ENCODE assay signal across 19 cellular contexts in genomic region chr5:175815126-175815913, GRCh38. TPM values are rescaled to one million over a fixed set of nuclear protein-coding genes. Genes with fewer than 3 reads are reported as not detected.
DNase-seq lines count a peak whose midpoint lies in the region; ATAC-seq, FAIRE-seq and TF ChIP-seq lines count a peak whose summit lies in the region.
"Had no signal": no experiment of that assay in that cellular context is flagged by ENCODE, and none has a peak within 500 bp of the region (broad histone marks: within the 10 kb centered on the region; RNA-seq: fewer than 3 reads in every experiment).

No MANE protein-coding gene starts in this region.

- H3K9me3 ChIP-seq in A549: no peaks in the 10 kb centered on the region
- H3K9me3 ChIP-seq in PC-3 (ENCODE audit: low read length): no peaks in the 10 kb centered on the region
- H3K9me3 ChIP-seq in K562 (replicated peaks; ENCODE audit: control insufficient read depth, insufficient read depth, low read depth, low read length): no peaks in the 10 kb centered on the region
- no peaks in the 10 kb centered on the region for H3K9me3 ChIP-seq in osteoblast (ENCODE audit: low read depth, low read length)
- H3K9me3 ChIP-seq: BLaER1 treated with 17β-estradiol and CSF1 and Interleukin-3, amounts not matched to agents 10 nM and 100 nM; Peyer's patch had no signal

- no peak for TF ChIP-seq RAD21 in A549 (conservative IDR thresholded peaks at IDR 0.05 in 1 of 2, IDR thresholded peaks at IDR 0.05 in 1 of 2)
- TF ChIP-seq RAD21 in K562 (CRISPR knock-in tag; conservative IDR thresholded peaks at IDR 0.05 in 1 of 2, IDR thresholded peaks at IDR 0.05 in 1 of 2): no peak

- no peak for FAIRE-seq in A549 (lab: Jason Lieb, UNC)
- no peak for FAIRE-seq in K562 (lab: Jason Lieb, UNC)
- FAIRE-seq: G401.6 had no signal

- peak overlapping the region; percentile 88 to 90 for H3K27ac ChIP-seq in A549
- peak overlapping the region; percentile 87 for H3K27ac ChIP-seq in PC-3 (ENCODE audit: low read length)
- H3K27ac ChIP-seq in K562 (ENCODE audit: extremely low read depth, low read depth, low read length): no peak overlapping the region
- H3K27ac ChIP-seq in osteoblast (ENCODE audit: low read depth, low read length): no peak overlapping the region
- H3K27ac ChIP-seq: BLaER1 treated with 17β-estradiol and CSF1 and Interleukin-3, amounts not matched to agents 10 nM and 100 nM; Peyer's patch had no signal

- H2AFZ ChIP-seq in PC-3 (ENCODE audit: low read length): 0 out of 2 replicates have a peak overlapping the region, but pooled peaks have one; percentile 18
- H2AFZ ChIP-seq in K562 (ENCODE audit: low read depth, low read length): no peak overlapping the region
- H2AFZ ChIP-seq in osteoblast (ENCODE audit: low read length): peak overlapping the region; percentile 41
- H2AFZ ChIP-seq: GM23338 had no signal

- in situ Hi-C loops in K562 (cut with MboI): no loop called here

- no peak for DNase-seq in A549 (ENCODE audit: low read depth in 1 of 2, low spot score in 1 of 2)
- peak; percentile 6 for DNase-seq in PC-3
- no peak for DNase-seq in K562 (ENCODE audit: extremely low read depth in 1 of 4, low spot score in 3 of 4)
- peak; percentile 72 for DNase-seq in osteoblast (ENCODE audit: insufficient read length, low spot score, missing footprints)
- no peak for DNase-seq in islet precursor cell
- DNase-seq in stimulated activated CD4-positive, alpha-beta T cell treated with anti-CD3 and anti-CD28 coated beads, Interleukin-4, amount 100 ng/mL, for 24 hours: no peak
- DNase-seq: DND-41, Kasumi-1, NCI-H1417, NCI-H2029, NCI-H2171, NCI-H774, Peyer's patch had no signal

- no peak for TF ChIP-seq POLR2A in A549 (IDR thresholded peaks at IDR 0.05; ENCODE audit: low read length)
- TF ChIP-seq POLR2A in K562 (conservative IDR thresholded peaks at IDR 0.05): no peak

- H3K4me3 ChIP-seq in A549: no peak overlapping the region
- H3K4me3 ChIP-seq in PC-3 (ENCODE audit: low read length): no peak overlapping the region
- no peak overlapping the region for H3K4me3 ChIP-seq in K562
- H3K4me3 ChIP-seq in osteoblast (ENCODE audit: insufficient read depth, low read length): peak overlapping the region; percentile 28
- H3K4me3 ChIP-seq: BLaER1 treated with 17β-estradiol and CSF1 and Interleukin-3, amounts not matched to agents 10 nM and 100 nM; GM23338; Peyer's patch had no signal

- TF ChIP-seq EP300 in A549 (IDR thresholded peaks at IDR 0.05) (peak in 1 of 2 experiments; percentile 4; a peak in 1 of 5 replicates), K562 (IDR thresholded peaks at IDR 0.05; ENCODE audit: low read length) (no peak)

- no peaks in the 10 kb centered on the region for H3K9me2 ChIP-seq in PC-3 (replicated peaks; ENCODE audit: low read length)

- H3K4me1 ChIP-seq in A549 (peaks cover 35% of the 10 kb centered on the region), PC-3 (ENCODE audit: insufficient read depth, low read length) (peaks cover 43% of the 10 kb centered on the region), K562 (replicated peaks in 1 of 2; ENCODE audit: control insufficient read depth in 2 of 2, insufficient read depth in 2 of 2, low read length in 2 of 2) (no peaks in the 10 kb centered on the region), osteoblast (ENCODE audit: insufficient read depth, low read length) (peaks cover 6% of the 10 kb centered on the region)
- H3K4me1 ChIP-seq: BLaER1 treated with 17β-estradiol and CSF1 and Interleukin-3, amounts not matched to agents 10 nM and 100 nM; Peyer's patch had no signal

- WGBS in A549 (ENCODE audit: missing lambda C conversion rate): 81% methylated on average over 9 of the region's 9 CpGs
- whole genome bisulfite sequencing in K562 (ENCODE audit: insufficient coverage, low coverage, missing lambda C conversion rate): 9% methylated on average over 8 of the region's 9 CpGs

- peak overlapping the region; percentile 67 for H3K4me2 ChIP-seq in A549
- H3K4me2 ChIP-seq in PC-3 (ENCODE audit: low read length): peak overlapping the region; percentile 75
- no peak overlapping the region for H3K4me2 ChIP-seq in K562 (ENCODE audit: insufficient read depth, low read length)
- peak overlapping the region; percentile 65 for H3K4me2 ChIP-seq in osteoblast (ENCODE audit: insufficient read depth, low read length)
- H3K4me2 ChIP-seq: BLaER1 treated with 17β-estradiol and CSF1 and Interleukin-3, amounts not matched to agents 10 nM and 100 nM; GM23338 had no signal

- intact Hi-C loops in PC-3 (cut with micrococcal nuclease): loop anchor here (2.0 kb wide), 1 partner anchor 19 kb away; no protein-coding TSS in a partner anchor
- intact Hi-C loops in K562 (cut with micrococcal nuclease): no loop called here

- H4K20me1 ChIP-seq in PC-3 (ENCODE audit: low read length) (no peaks in the 10 kb centered on the region), K562 (replicated peaks; ENCODE audit: control insufficient read depth, insufficient read depth, low read length) (peaks cover 15% of the 10 kb centered on the region), osteoblast (ENCODE audit: insufficient read depth, low read length) (no peaks in the 10 kb centered on the region)

- POLR2A ChIA-PET in A549 (lab: Yijun Ruan, JAX) (no interaction called here), PC-3 (lab: Charles Lee; ENCODE audit: unreplicated experiment) (no interaction called here), K562 (lab: Yijun Ruan, JAX) (no interaction called here)

- H3K36me3 ChIP-seq in PC-3 (ENCODE audit: low read depth, low read length) (no peaks in the 10 kb centered on the region), K562 (ENCODE audit: control insufficient read depth, insufficient read depth, low read length) (no peaks in the 10 kb centered on the region), osteoblast (ENCODE audit: insufficient read depth, low read length) (no peaks in the 10 kb centered on the region)
- H3K36me3 ChIP-seq: BLaER1 treated with 17β-estradiol and CSF1 and Interleukin-3, amounts not matched to agents 10 nM and 100 nM; Peyer's patch had no signal

- CTCF ChIA-PET in A549 (lab: Yijun Ruan, JAX): interaction anchor here (0.7 to 1.2 kb wide), 5 partner anchors 10 to 85 kb away, joined by 3 to 6 read pairs (median 3); no protein-coding TSS in a partner anchor
- CTCF ChIA-PET in PC-3 (lab: Charles Lee): no interaction called here
- CTCF ChIA-PET in K562 (lab: Yijun Ruan, JAX; ENCODE audit: low intra/inter-chr PET ratio): no interaction called here

- ATAC-seq in A549: no peak
- ATAC-seq in PC-3: no peak
- ATAC-seq in K562: no peak; the same call in 2 of the 3 replicates
- ATAC-seq in HG02623 (IDR thresholded peaks at IDR 0.05; ENCODE audit: unreplicated experiment): no peak
- ATAC-seq in HG03280 (IDR thresholded peaks at IDR 0.05; ENCODE audit: unreplicated experiment): no peak
- ATAC-seq: GM23338 had no signal

- no peaks in the 10 kb centered on the region for H3K27me3 ChIP-seq in PC-3 (ENCODE audit: low read length)
- peaks cover 14 to 59% of the 10 kb centered on the region in 2 experiments; a peak in 3 of 5 replicates for H3K27me3 ChIP-seq in K562 (ENCODE audit: control insufficient read depth in 2 of 2, insufficient read depth in 2 of 2, low read length in 2 of 2)
- H3K27me3 ChIP-seq in osteoblast (ENCODE audit: insufficient read depth, low read length): peaks cover 4% of the 10 kb centered on the region
- H3K27me3 ChIP-seq: BLaER1 treated with 17β-estradiol and CSF1 and Interleukin-3, amounts not matched to agents 10 nM and 100 nM; Peyer's patch had no signal

- TF ChIP-seq CTCF in A549 (IDR thresholded peaks at IDR 0.05): no peak
- TF ChIP-seq CTCF in PC-3 (conservative IDR thresholded peaks at IDR 0.05; ENCODE audit: low read depth, low read length): no peak
- no peak for TF ChIP-seq CTCF in K562 (IDR thresholded peaks at IDR 0.05 in 2 of 3, conservative IDR thresholded peaks at IDR 0.05 in 1 of 3; ENCODE audit: insufficient read depth in 2 of 3, low read depth in 1 of 3, low read length in 3 of 3)
- TF ChIP-seq CTCF in osteoblast (IDR thresholded peaks at IDR 0.05; ENCODE audit: extremely low read depth, low read depth, low read length): no peak

- H3K9ac ChIP-seq in PC-3 (ENCODE audit: low read length): no peak overlapping the region
- H3K9ac ChIP-seq in K562 (ENCODE audit: insufficient read depth in 1 of 2, low read depth in 2 of 2, low read length in 2 of 2): no peak overlapping the region
- H3K9ac ChIP-seq: BLaER1 treated with 17β-estradiol and CSF1 and Interleukin-3, amounts not matched to agents 10 nM and 100 nM had no signal

- H3F3A ChIP-seq in PC-3 (ENCODE audit: low read length, unreplicated experiment): peaks cover 7% of the 10 kb centered on the region

- H3K9me1 ChIP-seq in K562 (ENCODE audit: control insufficient read depth, insufficient read depth, low read length): no peaks in the 10 kb centered on the region

- H3K79me2 ChIP-seq in PC-3 (ENCODE audit: low read length) (no peaks in the 10 kb centered on the region), K562 (ENCODE audit: control insufficient read depth, insufficient read depth, low read length) (no peaks in the 10 kb centered on the region), osteoblast (ENCODE audit: insufficient read depth, low read length) (no peaks in the 10 kb centered on the region)

- no TSS peak for BruUV-seq in PC-3 (replicated peaks; lab: Mats Ljungman, UMichigan)
- BruUV-seq in K562 (replicated peaks; lab: Mats Ljungman, UMichigan): no TSS peak

RNA-seq across cellular contexts. Expression of gene CPLX2, which starts 56.1 kb away (rescaled TPM):
- 365 and 415 TPM in 2 replicates for polyA plus RNA-seq in A549 (2011; rRNA removed)
- polyA plus RNA-seq in A549 (2012; cell fraction: cytosol; rRNA removed): 262 and 269 TPM in 2 replicates
- polyA plus RNA-seq in A549 (2012; cell fraction: nucleus; rRNA removed): 257 and 259 TPM in 2 replicates
- 360 to 395 TPM (median 360 TPM) in 3 replicates for polyA plus RNA-seq in A549 (2017; fragmentation: RNase III; extraction: RNeasy Plus Mini Kit Qiagen cat#74134 plus additional on column Dnase treatment)
- polyA minus RNA-seq in A549 (2011; rRNA and poly(A)+ RNA removed): 372 and 391 TPM in 2 replicates
- 0.26 and 0.58 TPM in 2 replicates for total RNA-seq in PC-3 (2014; rRNA removed)
- total RNA-seq in K562 (2011; cell fraction: chromatin; rRNA removed; ENCODE audit: low replicate concordance): not detected in 2 replicates
- not detected in 2 replicates for total RNA-seq in K562 (2011; cell fraction: nucleolus; rRNA removed)
- total RNA-seq in K562 (2011; cell fraction: nucleoplasm; rRNA removed): not detected in 2 replicates
- not detected in 2 replicates for total RNA-seq in K562 (2014; rRNA removed)
- not detected in 2 replicates for total RNA-seq in K562 (2014; rRNA removed; fragmentation: Illumina TruSeq; extraction: Trizol)
- total RNA-seq in K562 (2015; rRNA removed; fragmentation: Illumina TruSeq; extraction: Trizol): not detected in 2 replicates
- total RNA-seq in K562 (2021): 0.04 TPM in 1 of 2 replicates, not detected in the other
- polyA plus RNA-seq in K562 (2011; rRNA removed): not detected in 2 replicates
- polyA plus RNA-seq in K562 (2011; cell fraction: cytosol; rRNA removed): not detected in 2 replicates
- polyA plus RNA-seq in K562 (2011; cell fraction: nucleus; rRNA removed): not detected in 2 replicates
- polyA plus RNA-seq in K562 (2012): 0.01 TPM in 1 of 2 replicates, not detected in the other
- polyA plus RNA-seq in K562 (2014; fragmentation: Illumina TruSeq; extraction: Trizol): not detected in 2 replicates
- polyA plus RNA-seq in K562 (2014; fragmentation: Nextera tagmentation; extraction: Ambion mirVana): not detected
- not detected in 2 replicates for polyA plus RNA-seq in K562 (2014; rRNA removed)
- polyA minus RNA-seq in K562 (2011; rRNA and poly(A)+ RNA removed): not detected in 2 replicates
- polyA minus RNA-seq in K562 (2011; cell fraction: cytosol; rRNA and poly(A)+ RNA removed): not detected in 2 replicates
- not detected in 2 replicates for polyA minus RNA-seq in K562 (2011; cell fraction: nucleus; rRNA and poly(A)+ RNA removed)
- total RNA-seq in osteoblast: not detected in 2 replicates
- total RNA-seq: A172 had no signal

Comparison
In these comparisons a context has a peak if more than half of its experiments do, and no peak if none do; other contexts are left out.
1. DNase-seq: peak in PC-3 (single experiment) and osteoblast (single experiment); none in A549 (0 of 2), K562 (0 of 4), islet precursor cell (single experiment) and stimulated activated CD4-positive, alpha-beta T cell treated with anti-CD3 and anti-CD28 coated beads, Interleukin-4, amount 100 ng/mL, for 24 hours (single experiment).
2. H3K27ac ChIP-seq: peak in A549 (2 of 2) and PC-3 (single experiment); none in K562 (single experiment) and osteoblast (single experiment).
3. Of the 35 proteins assayed by ChIP-seq in both K562 and A549: peak only in K562: none; only in A549: none; in both: ZFP36; in neither: 33; mixed calls (peak in some experiments, not most) for 1.